ENCODE assay signal across 1 cellular context in genomic region chr17:4708436-4708835, GRCh38.
TF ChIP-seq lines count a peak whose summit lies in the region.

No MANE protein-coding gene starts in this region.

TF ChIP-seq in SK-N-SH, 30 proteins besides CTCF, POLR2A, EP300 and RAD21 (continued from another document):
- TF ChIP-seq RCOR1 (IDR thresholded peaks at IDR 0.05; ENCODE audit: low read length) (no peak), FOSL2 (IDR thresholded peaks at IDR 0.05; ENCODE audit: borderline replicate concordance, low read depth) (no peak), TCF12 (IDR thresholded peaks at IDR 0.05) (no peak), MAX (IDR thresholded peaks at IDR 0.05; ENCODE audit: low read depth) (no peak), RFX5 (IDR thresholded peaks at IDR 0.05; ENCODE audit: low read length) (no peak)
